In genomic region chr13:79307866-79308298, GRCh38 we compare ENCODE assay signal across 10 cellular contexts.
DNase-seq lines count a peak whose midpoint lies in the region; ATAC-seq and TF ChIP-seq lines count a peak whose summit lies in the region.
"Had no signal": no experiment of that assay in that cellular context is flagged by ENCODE, and none has a peak within 500 bp of the region (broad histone marks: within the 10 kb centered on the region; RNA-seq: fewer than 3 reads in every experiment).

No MANE protein-coding gene starts in this region.

- H3K18ac ChIP-seq in trophoblast cell (ENCODE audit: low read length) = no peak overlapping the region

- no peak for ATAC-seq in activated CD8-positive, alpha-beta memory T cell treated with anti-CD3 and anti-CD28 coated beads, Interleukin-2, amount 10 ng/mL, durations not matched to agents 7 days and 5 days
- peak; percentile 81 for ATAC-seq in stimulated activated effector memory CD8-positive, alpha-beta T cell treated with anti-CD3 and anti-CD28 coated beads, Interleukin-12 subunit alpha, Interleukin-12 subunit beta, amount 100 ng/mL, for 72 hours

- H3K27me3 ChIP-seq in endodermal cell (ENCODE audit: control insufficient read depth, insufficient read depth, low read length, poor library complexity, severe bottlenecking) = no peaks in the 10 kb centered on the region
- peaks cover 0 to 2% (median 0%) of the 10 kb centered on the region in 4 donors for H3K27me3 ChIP-seq in esophagus muscularis mucosa
- no peaks in the 10 kb centered on the region for H3K27me3 ChIP-seq in trophoblast cell (ENCODE audit: insufficient read depth, low read length)
- H3K27me3 ChIP-seq: BLaER1 had no signal

- no peak overlapping the region for H4K8ac ChIP-seq in trophoblast cell (ENCODE audit: low read depth, low read length)

- peak; percentile 56 for DNase-seq in activated CD8-positive, alpha-beta memory T cell treated with anti-CD3 and anti-CD28 coated beads for 24 hours
- no peak for DNase-seq in activated CD8-positive, alpha-beta memory T cell treated with anti-CD3 and anti-CD28 coated beads, Interleukin-2, amount 10 ng/mL, durations not matched to agents 7 days and 5 days
- DNase-seq in HT-29 (ENCODE audit: low spot score) (peak; percentile 32), endodermal cell (peak; percentile 57), esophagus muscularis mucosa (ENCODE audit: extremely low spot score) (no peak), trophoblast cell (no peak), LoVo (ENCODE audit: low spot score) (no peak)
- DNase-seq in stimulated activated effector memory CD8-positive, alpha-beta T cell treated with anti-CD3 and anti-CD28 coated beads, Interleukin-12 subunit alpha, Interleukin-12 subunit beta, amount 100 ng/mL, for 72 hours (ENCODE audit: low spot score in 2 of 2) = no peak

- H3K36me3 ChIP-seq in endodermal cell (ENCODE audit: control insufficient read depth, insufficient read depth, low read length) (no peaks in the 10 kb centered on the region), esophagus muscularis mucosa (no peaks in the 10 kb centered on the region), trophoblast cell (ENCODE audit: control insufficient read depth in 1 of 2, insufficient read depth in 2 of 2, low read length in 2 of 2) (no peaks in the 10 kb centered on the region)

- peaks cover 4% of the 10 kb centered on the region for H3K36me3 Mint-ChIP-seq in activated CD8-positive, alpha-beta memory T cell treated with anti-CD3 and anti-CD28 coated beads, Interleukin-2, amount 10 ng/mL, durations not matched to agents 7 days and 5 days
- no peaks in the 10 kb centered on the region for H3K36me3 Mint-ChIP-seq in endodermal cell (ENCODE audit: low read depth)
- no peaks in the 10 kb centered on the region for H3K36me3 Mint-ChIP-seq in stimulated activated effector memory CD8-positive, alpha-beta T cell treated with anti-CD3 and anti-CD28 coated beads, Interleukin-12 subunit alpha, Interleukin-12 subunit beta, amount 100 ng/mL, for 72 hours

- no peaks in the 10 kb centered on the region for H3K79me1 ChIP-seq in trophoblast cell (ENCODE audit: low read length)

- H3K9me3 ChIP-seq in endodermal cell (ENCODE audit: control insufficient read depth, low read length) = no peaks in the 10 kb centered on the region
- H3K9me3 ChIP-seq in esophagus muscularis mucosa = no peaks in the 10 kb centered on the region
- H3K9me3 ChIP-seq in trophoblast cell (ENCODE audit: insufficient read depth, low read depth, low read length) = no peaks in the 10 kb centered on the region
- H3K9me3 ChIP-seq: BLaER1 had no signal

- H3K4me1 ChIP-seq in endodermal cell (ENCODE audit: control insufficient read depth, insufficient read depth, low read length) = no peaks in the 10 kb centered on the region
- H3K4me1 ChIP-seq in esophagus muscularis mucosa = peaks cover 0 to 22% (median 10%) of the 10 kb centered on the region in 4 donors
- H3K4me1 ChIP-seq in trophoblast cell (ENCODE audit: control insufficient read depth in 1 of 2, insufficient read depth in 2 of 2, low read length in 2 of 2) = no peaks in the 10 kb centered on the region
- H3K4me1 ChIP-seq: BLaER1 had no signal

- no peaks in the 10 kb centered on the region for H3K4me1 Mint-ChIP-seq in activated CD8-positive, alpha-beta memory T cell treated with anti-CD3 and anti-CD28 coated beads, Interleukin-2, amount 10 ng/mL, durations not matched to agents 7 days and 5 days
- H3K4me1 Mint-ChIP-seq in endodermal cell = peaks cover 8% of the 10 kb centered on the region
- H3K4me1 Mint-ChIP-seq in stimulated activated effector memory CD8-positive, alpha-beta T cell treated with anti-CD3 and anti-CD28 coated beads, Interleukin-12 subunit alpha, Interleukin-12 subunit beta, amount 100 ng/mL, for 72 hours = no peaks in the 10 kb centered on the region

- no peak for TF ChIP-seq POLR2A in esophagus muscularis mucosa (IDR thresholded peaks at IDR 0.05; ENCODE audit: low read depth)

- no peak overlapping the region for H3K27ac Mint-ChIP-seq in activated CD8-positive, alpha-beta memory T cell treated with anti-CD3 and anti-CD28 coated beads, Interleukin-2, amount 10 ng/mL, durations not matched to agents 7 days and 5 days
- H3K27ac Mint-ChIP-seq in endodermal cell = peak overlapping the region; percentile 23
- H3K27ac Mint-ChIP-seq in stimulated activated effector memory CD8-positive, alpha-beta T cell treated with anti-CD3 and anti-CD28 coated beads, Interleukin-12 subunit alpha, Interleukin-12 subunit beta, amount 100 ng/mL, for 72 hours = peak overlapping the region; percentile 14

- peaks cover 34% of the 10 kb centered on the region for H3K27me3 Mint-ChIP-seq in activated CD8-positive, alpha-beta memory T cell treated with anti-CD3 and anti-CD28 coated beads, Interleukin-2, amount 10 ng/mL, durations not matched to agents 7 days and 5 days
- no peaks in the 10 kb centered on the region for H3K27me3 Mint-ChIP-seq in endodermal cell (ENCODE audit: insufficient read depth)

- no peak overlapping the region for H4K12ac ChIP-seq in trophoblast cell (ENCODE audit: low read depth, low read length)

- CTCF ChIA-PET in activated CD8-positive, alpha-beta memory T cell treated with anti-CD3 and anti-CD28 coated beads, Interleukin-2, amount 10 ng/mL, durations not matched to agents 7 days and 5 days (lab: Charles Lee) = interaction anchor here (0.6 kb wide), 1 partner anchor 106 kb away, joined by 3 read pairs; no protein-coding TSS in a partner anchor

- no peak for TF ChIP-seq EP300 in esophagus muscularis mucosa (IDR thresholded peaks at IDR 0.05)

- no peak overlapping the region for H3K4me3 ChIP-seq in endodermal cell (ENCODE audit: low read length)
- no peak overlapping the region for H3K4me3 ChIP-seq in esophagus muscularis mucosa
- no peak overlapping the region for H3K4me3 ChIP-seq in trophoblast cell (ENCODE audit: low read depth, low read length)
- H3K4me3 ChIP-seq: BLaER1 had no signal

- H2AFZ ChIP-seq in trophoblast cell (ENCODE audit: insufficient read depth, low read length, poor library complexity) = no peak overlapping the region

- no peak overlapping the region for H2AK5ac ChIP-seq in trophoblast cell (ENCODE audit: low read length)

- H3K4ac ChIP-seq in trophoblast cell (ENCODE audit: low read depth, low read length) = no peak overlapping the region

- no peak overlapping the region for H3K14ac ChIP-seq in trophoblast cell (ENCODE audit: low read length)

- no peak overlapping the region for H2BK5ac ChIP-seq in trophoblast cell (ENCODE audit: low read depth, low read length, poor library complexity)

- 88% methylated on average over 4 to 7 of the region's 8 CpGs for WGBS in endodermal cell (ENCODE audit: insufficient coverage in 1 of 2, insufficient read length in 1 of 2), 2 experiments
- WGBS in esophagus muscularis mucosa = 51% methylated on average over 8 of the region's 8 CpGs
- WGBS in trophoblast cell (ENCODE audit: extremely low coverage, insufficient coverage, insufficient read length) = no CpG with 5 or more reads among the region's 8 CpGs

- H3K79me2 ChIP-seq in trophoblast cell (ENCODE audit: control insufficient read depth, insufficient read depth, low read length, poor library complexity) = no peaks in the 10 kb centered on the region

- no peak overlapping the region for H3K4me3 Mint-ChIP-seq in activated CD8-positive, alpha-beta memory T cell treated with anti-CD3 and anti-CD28 coated beads, Interleukin-2, amount 10 ng/mL, durations not matched to agents 7 days and 5 days
- no peak overlapping the region for H3K4me3 Mint-ChIP-seq in endodermal cell
- H3K4me3 Mint-ChIP-seq in stimulated activated effector memory CD8-positive, alpha-beta T cell treated with anti-CD3 and anti-CD28 coated beads, Interleukin-12 subunit alpha, Interleukin-12 subunit beta, amount 100 ng/mL, for 72 hours = no peak overlapping the region
- H3K4me3 Mint-ChIP-seq: central memory CD8-positive, alpha-beta T cell had no signal

- no peak overlapping the region for H2BK12ac ChIP-seq in trophoblast cell (ENCODE audit: low read length)

- no peak overlapping the region for H4K91ac ChIP-seq in trophoblast cell (ENCODE audit: low read depth, low read length)

- TF ChIP-seq CTCF in endodermal cell (conservative IDR thresholded peaks at IDR 0.05) = no peak
- TF ChIP-seq CTCF in esophagus muscularis mucosa (IDR thresholded peaks at IDR 0.05) = no peak

- no peak overlapping the region for H3K27ac ChIP-seq in endodermal cell (ENCODE audit: low read depth, low read length)
- no peak overlapping the region for H3K27ac ChIP-seq in esophagus muscularis mucosa (replicated peaks in 1 of 4)
- no peak overlapping the region for H3K27ac ChIP-seq in trophoblast cell (ENCODE audit: low read depth, low read length)
- H3K27ac ChIP-seq: BLaER1 had no signal

- no peak overlapping the region for H3K9ac ChIP-seq in endodermal cell (ENCODE audit: extremely low read depth, low read length, poor library complexity, severe bottlenecking)
- no peak overlapping the region for H3K9ac ChIP-seq in trophoblast cell (ENCODE audit: low read length)
- H3K9ac ChIP-seq: BLaER1 had no signal

- no peak overlapping the region for H3K23ac ChIP-seq in trophoblast cell (ENCODE audit: low read length)

- H2BK120ac ChIP-seq in trophoblast cell (ENCODE audit: insufficient read depth, low read length, poor library complexity) = no peak overlapping the region

- intact Hi-C loops in esophagus muscularis mucosa (cut with DNase I) = no loop called here

- no peak overlapping the region for H3K4me2 ChIP-seq in trophoblast cell (ENCODE audit: low read length)
- H3K4me2 ChIP-seq: BLaER1 had no signal

- no peaks in the 10 kb centered on the region for H3K9me3 Mint-ChIP-seq in activated CD8-positive, alpha-beta memory T cell treated with anti-CD3 and anti-CD28 coated beads, Interleukin-2, amount 10 ng/mL, durations not matched to agents 7 days and 5 days (ENCODE audit: low read depth)
- peaks cover 2% of the 10 kb centered on the region for H3K9me3 Mint-ChIP-seq in endodermal cell
- peaks cover 1% of the 10 kb centered on the region for H3K9me3 Mint-ChIP-seq in stimulated activated effector memory CD8-positive, alpha-beta T cell treated with anti-CD3 and anti-CD28 coated beads, Interleukin-12 subunit alpha, Interleukin-12 subunit beta, amount 100 ng/mL, for 72 hours
- H3K9me3 Mint-ChIP-seq: central memory CD8-positive, alpha-beta T cell had no signal

Comparison
In these comparisons a context has a peak if more than half of its experiments do, and no peak if none do; other contexts are left out.
1. DNase-seq: peak in activated CD8-positive, alpha-beta memory T cell treated with anti-CD3 and anti-CD28 coated beads for 24 hours (single experiment), HT-29 (single experiment) and endodermal cell (single experiment); none in activated CD8-positive, alpha-beta memory T cell treated with anti-CD3 and anti-CD28 coated beads, Interleukin-2, amount 10 ng/mL, durations not matched to agents 7 days and 5 days (single experiment), stimulated activated effector memory CD8-positive, alpha-beta T cell treated with anti-CD3 and anti-CD28 coated beads, Interleukin-12 subunit alpha, Interleukin-12 subunit beta, amount 100 ng/mL, for 72 hours (0 of 2), esophagus muscularis mucosa (single experiment), trophoblast cell (0 of 2) and LoVo (single experiment).